ENCODE assay signal across 25 cellular contexts in the genomic region with DNA sequence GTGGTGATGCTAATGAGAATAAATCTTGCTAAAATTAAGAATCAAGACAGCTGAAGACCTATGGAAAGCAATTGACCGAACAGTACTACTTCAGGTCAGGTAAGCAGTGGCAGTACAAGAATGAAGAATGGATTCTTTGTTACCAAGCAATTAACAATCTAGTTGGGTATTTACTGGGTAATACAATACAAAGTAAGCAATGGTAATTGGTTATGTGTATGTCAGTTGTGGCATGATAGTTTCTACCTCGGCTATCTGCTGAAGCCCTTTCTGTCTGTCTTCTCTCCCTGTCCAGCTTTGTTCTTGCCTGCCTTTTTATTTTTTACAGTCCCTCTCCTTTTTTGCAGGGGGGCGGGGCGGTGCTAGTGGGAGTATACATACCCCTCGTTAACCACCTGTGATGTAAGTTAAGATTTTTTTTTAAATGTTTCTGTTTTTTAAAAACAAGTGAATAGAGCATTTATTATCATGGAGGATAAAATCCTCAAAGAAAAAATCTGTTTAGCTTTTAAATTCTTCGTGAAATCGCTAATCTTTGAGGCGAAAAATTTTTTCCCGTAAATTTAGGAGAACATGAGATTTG.
A peak's percentile ranks its signal among the peaks of the same experiment; 100 is the strongest.
DNase-seq lines count a peak whose midpoint lies in the region; ATAC-seq, FAIRE-seq and TF ChIP-seq lines count a peak whose summit lies in the region.
"Had no signal": no experiment of that assay in that cellular context is flagged by ENCODE, and none has a peak within 500 bp of the region (broad histone marks: within the 10 kb centered on the region; RNA-seq: fewer than 3 reads in every experiment).

No MANE protein-coding gene starts in this region.

- no peaks in the 10 kb centered on the region for H3K9me3 Mint-ChIP-seq in astrocyte (ENCODE audit: unreplicated experiment)
- no peaks in the 10 kb centered on the region for H3K9me3 Mint-ChIP-seq in natural killer cell treated with Interleukin-12 subunit alpha and Interleukin-12 subunit beta and Interleukin-15 and Interleukin-18, amount 100 ng/mL, for 72 hours

- no peaks in the 10 kb centered on the region for H3K27me3 Mint-ChIP-seq in astrocyte (ENCODE audit: low read depth, unreplicated experiment)
- no peaks in the 10 kb centered on the region for H3K27me3 Mint-ChIP-seq in natural killer cell treated with Interleukin-12 subunit alpha and Interleukin-12 subunit beta and Interleukin-15 and Interleukin-18, amount 100 ng/mL, for 72 hours
- H3K27me3 Mint-ChIP-seq: IgD-negative memory B cell, T-helper 17 cell, type B pancreatic cell had no signal

- H3K79me2 ChIP-seq in DOHH2 (ENCODE audit: control insufficient read depth, low read length) = peaks cover 91% of the 10 kb centered on the region
- H3K79me2 ChIP-seq in astrocyte (ENCODE audit: insufficient read depth, low read length) = peaks cover 63% of the 10 kb centered on the region

- H3K27me3 ChIP-seq in DOHH2 (ENCODE audit: control insufficient read depth, low read length) (no peaks in the 10 kb centered on the region), astrocyte (ENCODE audit: insufficient read depth, low read length) (no peaks in the 10 kb centered on the region)
- H3K27me3 ChIP-seq: BLaER1, dorsolateral prefrontal cortex, gastroesophageal sphincter, hepatocyte, right lobe of liver had no signal

- H4K20me1 ChIP-seq in DOHH2 (ENCODE audit: control insufficient read depth, insufficient read depth, low read depth, low read length) (peaks cover 4% of the 10 kb centered on the region), astrocyte (ENCODE audit: insufficient read depth, low read length) (peaks cover 67% of the 10 kb centered on the region)

- H3K36me3 Mint-ChIP-seq in astrocyte (ENCODE audit: low read depth, unreplicated experiment) = peaks cover 5% of the 10 kb centered on the region
- H3K36me3 Mint-ChIP-seq in natural killer cell treated with Interleukin-12 subunit alpha and Interleukin-12 subunit beta and Interleukin-15 and Interleukin-18, amount 100 ng/mL, for 72 hours = no peaks in the 10 kb centered on the region

- no peaks in the 10 kb centered on the region for H3K9me2 ChIP-seq in DOHH2 (replicated peaks; ENCODE audit: control insufficient read depth, low read length)

- no peak overlapping the region for H3K4me3 ChIP-seq in DOHH2 (ENCODE audit: low read length)
- no peak overlapping the region for H3K4me3 ChIP-seq in astrocyte (ENCODE audit: insufficient read depth, low read depth, low read length)
- H3K4me3 ChIP-seq: BLaER1, dorsolateral prefrontal cortex, gastroesophageal sphincter, hepatocyte, right lobe of liver had no signal

- H3K9me3 ChIP-seq in DOHH2 (ENCODE audit: control insufficient read depth, insufficient read depth, low read length) (peaks cover 8% of the 10 kb centered on the region; the same call in 1 of the 2 replicates), astrocyte (ENCODE audit: insufficient read depth, low read depth, low read length) (no peaks in the 10 kb centered on the region)
- H3K9me3 ChIP-seq: gastroesophageal sphincter, right lobe of liver had no signal

- no peak for ATAC-seq in GM18868 (IDR thresholded peaks at IDR 0.05; ENCODE audit: unreplicated experiment)
- no peak for ATAC-seq in natural killer cell treated with Interleukin-12 subunit alpha and Interleukin-12 subunit beta and Interleukin-15 and Interleukin-18, amount 100 ng/mL, for 72 hours
- ATAC-seq: gastroesophageal sphincter, left colon, right lobe of liver, SK-N-SH treated with all-trans-retinoic acid at 6 μM for 48 hours, T-helper 17 cell had no signal

- no peak overlapping the region for H3K27ac ChIP-seq in DOHH2 (ENCODE audit: low read depth, low read length)
- H3K27ac ChIP-seq in astrocyte (ENCODE audit: low read depth, low read length) = no peak overlapping the region
- H3K27ac ChIP-seq: BLaER1, dorsolateral prefrontal cortex, gastroesophageal sphincter, hepatocyte, right lobe of liver had no signal

- H3K4me2 ChIP-seq in DOHH2 (ENCODE audit: low read length) = peak overlapping the region; percentile 11; the same call in 1 of the 2 replicates
- H3K4me2 ChIP-seq in astrocyte (ENCODE audit: low read length) = no peak overlapping the region
- H3K4me2 ChIP-seq: BLaER1, hepatocyte had no signal

- no peak overlapping the region for H3K9ac ChIP-seq in astrocyte (ENCODE audit: low read length)
- H3K9ac ChIP-seq: BLaER1 had no signal

- FAIRE-seq in astrocyte (lab: Jason Lieb, UNC) = no peak
- FAIRE-seq: H1 had no signal

- H3K4me3 Mint-ChIP-seq in astrocyte (ENCODE audit: unreplicated experiment) = no peak overlapping the region
- H3K4me3 Mint-ChIP-seq in natural killer cell treated with Interleukin-12 subunit alpha and Interleukin-12 subunit beta and Interleukin-15 and Interleukin-18, amount 100 ng/mL, for 72 hours = no peak overlapping the region
- H3K4me3 Mint-ChIP-seq: T-helper 17 cell, type B pancreatic cell had no signal

- H2AFZ ChIP-seq in astrocyte (ENCODE audit: low read depth, low read length) = no peak overlapping the region
- H2AFZ ChIP-seq: hepatocyte had no signal

- H3K27ac Mint-ChIP-seq in astrocyte (ENCODE audit: unreplicated experiment) = peak overlapping the region; percentile 47
- H3K27ac Mint-ChIP-seq in natural killer cell treated with Interleukin-12 subunit alpha and Interleukin-12 subunit beta and Interleukin-15 and Interleukin-18, amount 100 ng/mL, for 72 hours = no peak overlapping the region
- H3K27ac Mint-ChIP-seq: type B pancreatic cell had no signal

- peak; percentile 1 for DNase-seq in NCI-H1092 treated with DMSO at 0.1 percent for 48 hours (lab: John Stamatoyannopoulos, UW)
- peak; percentile 85 to 91 for DNase-seq in NCI-H526 (lab: John Stamatoyannopoulos, UW)
- no peak for DNase-seq in astrocyte (ENCODE audit: low read depth)
- DNase-seq in A172 (ENCODE audit: low spot score) = no peak
- no peak for DNase-seq in DMS 273 treated with DMSO at 0.1 percent for 48 hours (lab: John Stamatoyannopoulos, UW)
- DNase-seq in natural killer cell treated with Interleukin-12 subunit alpha and Interleukin-12 subunit beta and Interleukin-15 and Interleukin-18, amount 100 ng/mL, for 72 hours (ENCODE audit: low spot score) = no peak
- DNase-seq: activated effector memory CD4-positive, alpha-beta T cell treated with anti-CD3 and anti-CD28 coated beads, Interleukin-2, amount 50 U/mL, for 16 hours; dorsolateral prefrontal cortex; GDM1; left colon; NCI-H187; NCI-H524; posterior cingulate gyrus; right lobe of liver; stimulated activated CD4-positive, alpha-beta T cell treated with anti-CD3 and anti-CD28 coated beads, Interleukin-2, amount 100 ng/mL, for 48 hours; T-helper 17 cell had no signal

- TF ChIP-seq CTCF in DOHH2 (IDR thresholded peaks at IDR 0.05; ENCODE audit: low read depth, low read length, poor library complexity, severe bottlenecking) (no peak), astrocyte (IDR thresholded peaks at IDR 0.05; ENCODE audit: insufficient read depth, low read depth, low read length) (no peak)

- peaks cover 49% of the 10 kb centered on the region for H3K4me1 ChIP-seq in DOHH2 (ENCODE audit: control insufficient read depth, low read length)
- peaks cover 7% of the 10 kb centered on the region for H3K4me1 ChIP-seq in astrocyte (ENCODE audit: insufficient read depth, low read length)
- H3K4me1 ChIP-seq: gastroesophageal sphincter, right lobe of liver had no signal

- H3K36me3 ChIP-seq in DOHH2 (ENCODE audit: control insufficient read depth, low read length) = peaks cover 7% of the 10 kb centered on the region
- H3K36me3 ChIP-seq in astrocyte (ENCODE audit: insufficient read depth, low read length) = no peaks in the 10 kb centered on the region
- H3K36me3 ChIP-seq: gastroesophageal sphincter, right lobe of liver had no signal

- peaks cover 6% of the 10 kb centered on the region; the same call in 1 of the 2 replicates for H3F3A ChIP-seq in DOHH2 (ENCODE audit: control insufficient read depth, insufficient read depth)

- H3K4me1 Mint-ChIP-seq in astrocyte (ENCODE audit: low read depth, unreplicated experiment) = peaks cover 15% of the 10 kb centered on the region
- peaks cover 7 to 15% of the 10 kb centered on the region in 2 donors for H3K4me1 Mint-ChIP-seq in natural killer cell treated with Interleukin-12 subunit alpha and Interleukin-12 subunit beta and Interleukin-15 and Interleukin-18, amount 100 ng/mL, for 72 hours (ENCODE audit: low read depth in 2 of 2)

Comparison
In these comparisons a context has a peak if more than half of its experiments do, and no peak if none do; other contexts are left out.
1. DNase-seq: peak in NCI-H1092 treated with DMSO at 0.1 percent for 48 hours (single experiment) and NCI-H526 (2 of 2); none in astrocyte (single experiment), A172 (single experiment), DMS 273 treated with DMSO at 0.1 percent for 48 hours (single experiment) and natural killer cell treated with Interleukin-12 subunit alpha and Interleukin-12 subunit beta and Interleukin-15 and Interleukin-18, amount 100 ng/mL, for 72 hours (single experiment).